In genomic region chr13:27911499-27911898, GRCh38 we compare ENCODE assay signal across 11 cellular contexts. TPM values are rescaled to one million over a fixed set of nuclear protein-coding genes. Genes with fewer than 3 reads are reported as not detected.
"Had no signal": no experiment of that assay in that cellular context is flagged by ENCODE, and none has a peak within 500 bp of the region (broad histone marks: within the 10 kb centered on the region; RNA-seq: fewer than 3 reads in every experiment).

No MANE protein-coding gene starts in this region.

- H3K27ac ChIP-seq: GM23248, HL-60 had no signal

- H3K4me3 ChIP-seq: GM23248, HAP-1 had no signal

- ATAC-seq: HCT116, HepG2 had no signal

- H3K4me1 ChIP-seq: HAP-1 had no signal

- H3K36me3 ChIP-seq: HAP-1 had no signal

- H3K9ac ChIP-seq: GM23248 had no signal

- H3K9me3 ChIP-seq: HAP-1 had no signal

- FAIRE-seq: HepG2 had no signal

- DNase-seq: GM23248, GOT3, H7, HFFc6 had no signal

RNA-seq across cellular contexts. Expression of gene PDX1, which starts 8.3 kb away (rescaled TPM):
- total RNA-seq: GM23248, H4, H7, HFFc6, HT1080 had no signal
- polyA plus RNA-seq: GM23248, HepG2, IgD-negative memory B cell had no signal

RNA-seq across cellular contexts. Expression of gene CDX2, which starts 57.6 kb away (rescaled TPM):
- total RNA-seq: GM23248, H4, H7, HFFc6, HT1080 had no signal
- polyA plus RNA-seq: GM23248, HepG2, IgD-negative memory B cell had no signal
